In genomic region chr3:169295912-169296311, GRCh38 we compare ENCODE assay signal across 17 cellular contexts.
DNase-seq lines count a peak whose midpoint lies in the region; ATAC-seq, FAIRE-seq and TF ChIP-seq lines count a peak whose summit lies in the region.
"Had no signal": no experiment of that assay in that cellular context is flagged by ENCODE, and none has a peak within 500 bp of the region (broad histone marks: within the 10 kb centered on the region; RNA-seq: fewer than 3 reads in every experiment).

No MANE protein-coding gene starts in this region.

- no peak overlapping the region for H2BK5ac ChIP-seq in H1 (ENCODE audit: low read depth, low read length)

- POLR2A ChIA-PET in H1 (lab: Charles Lee; ENCODE audit: partially characterized antibody) = no interaction called here

- no peak for TF ChIP-seq RAD21 in H1 (IDR thresholded peaks at IDR 0.05 in 1 of 2, conservative IDR thresholded peaks at IDR 0.05 in 1 of 2; ENCODE audit: low read depth in 2 of 2, low read length in 2 of 2)

- no peak overlapping the region for H2BK20ac ChIP-seq in H1 (ENCODE audit: low read length)

- H2BK12ac ChIP-seq in H1 (ENCODE audit: low read depth, low read length) = no peak overlapping the region

- H3K23me2 ChIP-seq in H1 (ENCODE audit: low read depth, low read length) = no peaks in the 10 kb centered on the region

- H3K9ac ChIP-seq in H1 (replicated peaks in 1 of 4; ENCODE audit: extremely low read depth in 1 of 4, low read depth in 3 of 4, low read length in 3 of 4) = no peak overlapping the region; a peak in 1 of 7 replicates
- H3K9ac ChIP-seq: BLaER1 had no signal

- TF ChIP-seq CTCF in H1 (IDR thresholded peaks at IDR 0.05; ENCODE audit: control extremely low read depth in 1 of 3, insufficient read depth in 1 of 3, low read depth in 1 of 3, low read length in 3 of 3) = no peak

- H3K79me2 ChIP-seq in H1 (ENCODE audit: control insufficient read depth in 1 of 2, insufficient read depth in 2 of 2, low read length in 2 of 2) = no peaks in the 10 kb centered on the region

- H4K91ac ChIP-seq in H1 (replicated peaks; ENCODE audit: insufficient read length, low read length) = no peak overlapping the region

- H3K9me3 ChIP-seq in H1 (ENCODE audit: insufficient read depth in 2 of 2, low read depth in 1 of 2, low read length in 1 of 2) (no peaks in the 10 kb centered on the region), small intestine (ENCODE audit: control insufficient read depth, low read depth) (no peaks in the 10 kb centered on the region)
- H3K9me3 ChIP-seq: BLaER1, thoracic aorta had no signal

- TF ChIP-seq POLR2A in H1 (IDR thresholded peaks at IDR 0.05; ENCODE audit: control extremely low read depth in 1 of 2, low read depth in 2 of 2, low read length in 2 of 2) = no peak

- H3K79me1 ChIP-seq in H1 (ENCODE audit: low read depth, low read length) = no peaks in the 10 kb centered on the region

- no peaks in the 10 kb centered on the region for H3K36me3 ChIP-seq in H1 (ENCODE audit: control insufficient read depth in 2 of 4, insufficient read depth in 4 of 4, low read length in 3 of 4)
- no peaks in the 10 kb centered on the region for H3K36me3 ChIP-seq in small intestine (ENCODE audit: control insufficient read depth in 2 of 2, insufficient read depth in 2 of 2, low read length in 2 of 2)
- H3K36me3 ChIP-seq: BLaER1, brain microvascular endothelial cell, thoracic aorta had no signal

- H2AFZ ChIP-seq in H1 (ENCODE audit: low read length) = peak overlapping the region; percentile 33; the same call in 1 of the 2 replicates

- no peak for TF ChIP-seq EP300 in H1 (IDR thresholded peaks at IDR 0.05; ENCODE audit: borderline replicate concordance in 1 of 2, low read depth in 2 of 2, low read length in 2 of 2)

- no peak overlapping the region for H3K18ac ChIP-seq in H1 (ENCODE audit: extremely low read depth, low read length)

- no peak overlapping the region for H2BK15ac ChIP-seq in H1 (ENCODE audit: low read length)

- peak; percentile 80 for ATAC-seq in GM18868 (IDR thresholded peaks at IDR 0.05; ENCODE audit: unreplicated experiment)
- peak; percentile 74 for ATAC-seq in GM21529 (IDR thresholded peaks at IDR 0.05; ENCODE audit: unreplicated experiment)
- peak; percentile 76 for ATAC-seq in HG03103 (IDR thresholded peaks at IDR 0.05; ENCODE audit: low read depth, unreplicated experiment)
- ATAC-seq in GM19455 (IDR thresholded peaks at IDR 0.05; ENCODE audit: unreplicated experiment) = no peak
- ATAC-seq: natural killer cell had no signal

- H3K27me3 ChIP-seq in H1 (replicated peaks in 1 of 4; ENCODE audit: control insufficient read depth in 3 of 4, extremely low read depth in 1 of 4, insufficient read depth in 3 of 4, low read length in 3 of 4) (no peaks in the 10 kb centered on the region; a peak in 1 of 7 replicates), small intestine (ENCODE audit: control insufficient read depth in 2 of 2, insufficient read depth in 2 of 2, low read length in 2 of 2) (no peaks in the 10 kb centered on the region)
- H3K27me3 ChIP-seq: BLaER1, brain microvascular endothelial cell had no signal

- H2BK120ac ChIP-seq in H1 (replicated peaks; ENCODE audit: low read depth, low read length) = no peak overlapping the region

- H3K4me2 ChIP-seq in H1 (ENCODE audit: insufficient read depth in 1 of 2, low read depth in 2 of 2, low read length in 2 of 2) = no peak overlapping the region
- H3K4me2 ChIP-seq: BLaER1 had no signal

- H3K27ac ChIP-seq in H1 (ENCODE audit: low read depth, low read length) (no peak overlapping the region), small intestine (ENCODE audit: low read depth in 1 of 2, low read length in 1 of 2) (no peak overlapping the region)
- H3K27ac ChIP-seq: BLaER1, brain microvascular endothelial cell, thoracic aorta had no signal

- no peak overlapping the region for H3K56ac ChIP-seq in H1 (replicated peaks; ENCODE audit: insufficient read length, low read depth, low read length)

- no peaks in the 10 kb centered on the region for H3K4me1 ChIP-seq in H1 (replicated peaks in 1 of 4; ENCODE audit: control insufficient read depth in 3 of 4, insufficient read depth in 4 of 4, low read length in 3 of 4)
- H3K4me1 ChIP-seq in small intestine (ENCODE audit: control insufficient read depth in 2 of 2, insufficient read depth in 1 of 2, low read depth in 1 of 2, low read length in 1 of 2) = peaks cover 2 to 12% of the 10 kb centered on the region in 2 donors
- H3K4me1 ChIP-seq: BLaER1 had no signal

- H2AK5ac ChIP-seq in H1 (ENCODE audit: low read depth, low read length) = no peak overlapping the region

- no peak overlapping the region for H3K23ac ChIP-seq in H1 (ENCODE audit: insufficient read length)

- DNase-seq in H1 (ENCODE audit: low read depth in 1 of 2, low spot score in 2 of 2) = no peak
- DNase-seq in SW480 (ENCODE audit: low spot score) = no peak
- no peak for DNase-seq in small intestine
- no peak for DNase-seq in NCI-H2171 treated with DMSO at 0.1 percent for 48 hours (lab: John Stamatoyannopoulos, UW)
- DNase-seq: activated CD4-positive, alpha-beta memory T cell treated with anti-CD3 and anti-CD28 coated beads, Interleukin-2, amount 10 ng/mL, durations not matched to agents 7 days and 5 days; brain microvascular endothelial cell; EL; endodermal cell; natural killer cell; NCI-H524 treated with DMSO at 0.1 percent for 48 hours; SHP77 had no signal

- no peaks in the 10 kb centered on the region for H4K20me1 ChIP-seq in H1 (replicated peaks in 1 of 2; ENCODE audit: control insufficient read depth in 1 of 2, insufficient read depth in 2 of 2, low read length in 2 of 2)
- H4K20me1 ChIP-seq: BLaER1 had no signal

- no peak overlapping the region for H3K4me3 ChIP-seq in H1 (ENCODE audit: extremely low read depth in 1 of 4, insufficient read depth in 2 of 4, low read depth in 3 of 4, low read length in 4 of 4)
- H3K4me3 ChIP-seq in small intestine (ENCODE audit: low read depth in 1 of 2, low read length in 2 of 2) = no peak overlapping the region
- H3K4me3 ChIP-seq: BLaER1, thoracic aorta had no signal

- no peak overlapping the region for H4K8ac ChIP-seq in H1 (ENCODE audit: extremely low read depth, insufficient read depth, low read length)

- CTCF ChIA-PET in H1 (lab: Charles Lee; ENCODE audit: partially characterized antibody) = interaction anchor here (1.0 to 1.8 kb wide), 5 partner anchors 10 to 448 kb away, joined by 3 to 13 read pairs (median 5); no protein-coding TSS in a partner anchor

- no peak overlapping the region for H3K14ac ChIP-seq in H1 (ENCODE audit: insufficient read length)

- no peak overlapping the region for H3K4ac ChIP-seq in H1 (replicated peaks; ENCODE audit: insufficient read length, low read depth, low read length)

- H4K5ac ChIP-seq in H1 (ENCODE audit: insufficient read length, low read depth, low read length) = no peak overlapping the region

- FAIRE-seq in H1 (lab: Jason Lieb, UNC) = no peak
- FAIRE-seq in small intestine (lab: Jason Lieb, UNC) = no peak

TF ChIP-seq in H1, 55 proteins besides CTCF, POLR2A, EP300 and RAD21:
- TF ChIP-seq POLR2AphosphoS5 (IDR thresholded peaks at IDR 0.05; ENCODE audit: low read depth, low read length) (no peak), GTF2F1 (IDR thresholded peaks at IDR 0.05; ENCODE audit: borderline replicate concordance, low read depth, low read length) (no peak), BACH1 (IDR thresholded peaks at IDR 0.05; ENCODE audit: low read length) (no peak), PHF8 (conservative IDR thresholded peaks at IDR 0.05; ENCODE audit: low read depth, low read length) (no peak), ASH2L (IDR thresholded peaks at IDR 0.05; ENCODE audit: low read length) (no peak), NRF1 (IDR thresholded peaks at IDR 0.05; ENCODE audit: low read depth, low read length) (no peak), CHD2 (IDR thresholded peaks at IDR 0.05; ENCODE audit: low read length) (no peak)
- TF ChIP-seq, protein P1, sequence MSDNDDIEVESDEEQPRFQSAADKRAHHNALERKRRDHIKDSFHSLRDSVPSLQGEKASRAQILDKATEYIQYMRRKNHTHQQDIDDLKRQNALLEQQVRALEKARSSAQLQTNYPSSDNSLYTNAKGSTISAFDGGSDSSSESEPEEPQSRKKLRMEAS (IDR thresholded peaks at IDR 0.05) = no peak
- TF ChIP-seq, protein P2, sequence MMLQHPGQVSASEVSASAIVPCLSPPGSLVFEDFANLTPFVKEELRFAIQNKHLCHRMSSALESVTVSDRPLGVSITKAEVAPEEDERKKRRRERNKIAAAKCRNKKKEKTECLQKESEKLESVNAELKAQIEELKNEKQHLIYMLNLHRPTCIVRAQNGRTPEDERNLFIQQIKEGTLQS (IDR thresholded peaks at IDR 0.05; ENCODE audit: insufficient read depth, low read depth, low read length) = no peak
